25 cellular contexts compared by ENCODE assay signal in genomic region chr1:151985768-151986167, GRCh38. TPM values are rescaled to one million over a fixed set of nuclear protein-coding genes. Genes with fewer than 3 reads are reported as not detected.
DNase-seq lines count a peak whose midpoint lies in the region; ATAC-seq, FAIRE-seq and TF ChIP-seq lines count a peak whose summit lies in the region.
"Had no signal": no experiment of that assay in that cellular context is flagged by ENCODE, and none has a peak within 500 bp of the region (broad histone marks: within the 10 kb centered on the region; RNA-seq: fewer than 3 reads in every experiment).

No MANE protein-coding gene starts in this region.

- peaks cover 9% of the 10 kb centered on the region for H3K36me3 ChIP-seq in CD8-positive, alpha-beta T cell (ENCODE audit: insufficient read depth, low read length)
- H3K36me3 ChIP-seq: breast epithelium, WERI-Rb-1 had no signal

- H3K9me3 ChIP-seq in A549, result no peaks in the 10 kb centered on the region
- no peaks in the 10 kb centered on the region for H3K9me3 ChIP-seq in CD8-positive, alpha-beta T cell (ENCODE audit: low read length)
- H3K9me3 ChIP-seq: breast epithelium, left ventricle myocardium inferior had no signal

- peak overlapping the region; percentile 96; the same call in 2 of the 3 replicates for H3K4me2 ChIP-seq in A549

- TF ChIP-seq CTCF in A549 (IDR thresholded peaks at IDR 0.05), result no peak
- TF ChIP-seq CTCF in CD8-positive, alpha-beta T cell (IDR thresholded peaks at IDR 0.05), result no peak
- TF ChIP-seq CTCF in activated CD8-positive, alpha-beta T cell treated with anti-CD3 and anti-CD28 coated beads for 36 hours (IDR thresholded peaks at IDR 0.05), result no peak

- POLR2A ChIA-PET in A549 (lab: Yijun Ruan, JAX), result interaction anchor here (10.4 kb wide), 1 partner anchor 6 kb away, joined by 151 read pairs; no protein-coding TSS in a partner anchor
- POLR2A ChIA-PET in CD8-positive, alpha-beta T cell (lab: Charles Lee), result no interaction called here
- POLR2A ChIA-PET in activated CD8-positive, alpha-beta T cell treated with anti-CD3 and anti-CD28 coated beads for 36 hours (lab: Charles Lee), result interaction anchor here (0.5 to 2.5 kb wide), 2 partner anchors 7 to 17 kb away, joined by 3 to 7 read pairs; partner anchors contain the start of gene S100A10

- CTCF ChIA-PET in A549 (lab: Yijun Ruan, JAX), result interaction anchor here (2.1 to 38.2 kb wide), 3 partner anchors 10 to 49 kb away, joined by 7 to 1410 read pairs (median 1410); partner anchors contain the start of gene S100A10
- CTCF ChIA-PET in CD8-positive, alpha-beta T cell (lab: Charles Lee), result interaction anchor here (1.4 to 30.4 kb wide), 4 partner anchors 10 to 473 kb away, joined by 3 to 665 read pairs (median 77); no protein-coding TSS in a partner anchor
- CTCF ChIA-PET in activated CD8-positive, alpha-beta T cell treated with anti-CD3 and anti-CD28 coated beads for 36 hours (lab: Charles Lee), result interaction anchor here (1.4 to 15.6 kb wide), 5 partner anchors 14 to 52 kb away, joined by 3 to 191 read pairs (median 4); no protein-coding TSS in a partner anchor

- no peaks in the 10 kb centered on the region for H3K9me3 Mint-ChIP-seq in CD8-positive, alpha-beta T cell
- no peaks in the 10 kb centered on the region for H3K9me3 Mint-ChIP-seq in activated CD8-positive, alpha-beta T cell treated with anti-CD3 and anti-CD28 coated beads for 36 hours
- H3K9me3 Mint-ChIP-seq: IgD-negative memory B cell, naive B cell had no signal

- H3K4me3 ChIP-seq in A549, result no peak overlapping the region
- H3K4me3 ChIP-seq in CD8-positive, alpha-beta T cell (ENCODE audit: low read depth, low read length), result no peak overlapping the region
- H3K4me3 ChIP-seq: breast epithelium, left ventricle myocardium inferior had no signal

- H3K27me3 Mint-ChIP-seq in CD8-positive, alpha-beta T cell (ENCODE audit: low read depth), result no peaks in the 10 kb centered on the region
- no peaks in the 10 kb centered on the region for H3K27me3 Mint-ChIP-seq in activated CD8-positive, alpha-beta T cell treated with anti-CD3 and anti-CD28 coated beads for 36 hours
- H3K27me3 Mint-ChIP-seq: IgD-negative memory B cell, naive B cell had no signal

- DNase-seq in A549 (ENCODE audit: low read depth in 1 of 2, low spot score in 1 of 2) (no peak), epithelial cell of prostate (ENCODE audit: low read depth, low spot score) (no peak), 8988T (no peak), NCI-H345 treated with DMSO at 0.1 percent for 48 hours (lab: John Stamatoyannopoulos, UW; ENCODE audit: unreplicated experiment) (no peak)
- DNase-seq in CD8-positive, alpha-beta T cell, result no peak
- no peak for DNase-seq in activated CD8-positive, alpha-beta T cell treated with anti-CD3 and anti-CD28 coated beads for 36 hours
- DNase-seq: activated CD4-positive, alpha-beta T cell treated with anti-CD3 and anti-CD28 coated beads, Interleukin-2, amount 50 U/mL, for 1 hour; activated gamma-delta T cell treated with Interleukin-2 at 50 U/mL for 16 hours; amygdala; left ventricle myocardium inferior; naive B cell; NCI-H1092 treated with DMSO at 0.1 percent for 48 hours; NCI-H187; NCI-H2171 treated with DMSO at 0.1 percent for 48 hours; NCI-H524 treated with DMSO at 0.1 percent for 48 hours; NK-92 treated with Interleukin-12 subunit alpha and Interleukin-12 subunit beta, amount 100 ng/mL, for 24 hours; PC-3; SHP77; T-helper 9 cell; WERI-Rb-1 had no signal

- H3K27ac ChIP-seq in A549 (peak overlapping the region in 1 of 2 experiments; percentile 36; a peak in 3 of 6 replicates), epithelial cell of prostate (peak overlapping the region; percentile 100)
- no peak overlapping the region for H3K27ac ChIP-seq in CD8-positive, alpha-beta T cell (ENCODE audit: low read depth, low read length)
- H3K27ac ChIP-seq: left ventricle myocardium inferior, WERI-Rb-1 had no signal

- TF ChIP-seq RAD21 in A549 (conservative IDR thresholded peaks at IDR 0.05 in 1 of 2, IDR thresholded peaks at IDR 0.05 in 1 of 2), result no peak

- WGBS in A549 (ENCODE audit: missing lambda C conversion rate), result 95% methylated on average over 1 of the region's 1 CpG

- no peak for TF ChIP-seq POLR2A in A549 (IDR thresholded peaks at IDR 0.05; ENCODE audit: low read length)

- H3K4me1 Mint-ChIP-seq in CD8-positive, alpha-beta T cell (ENCODE audit: low read depth), result peaks cover 62% of the 10 kb centered on the region
- H3K4me1 Mint-ChIP-seq in activated CD8-positive, alpha-beta T cell treated with anti-CD3 and anti-CD28 coated beads for 36 hours (ENCODE audit: low read depth), result peaks cover 72% of the 10 kb centered on the region

- H3K4me3 Mint-ChIP-seq in CD8-positive, alpha-beta T cell, result no peak overlapping the region
- H3K4me3 Mint-ChIP-seq in activated CD8-positive, alpha-beta T cell treated with anti-CD3 and anti-CD28 coated beads for 36 hours, result no peak overlapping the region
- H3K4me3 Mint-ChIP-seq: IgD-negative memory B cell, naive B cell had no signal

- no peak for TF ChIP-seq EP300 in A549 (IDR thresholded peaks at IDR 0.05)

- FAIRE-seq in A549 (lab: Jason Lieb, UNC), result no peak
- FAIRE-seq: GM12892, islet of Langerhans had no signal

- intact Hi-C loops in CD8-positive, alpha-beta T cell (cut with DNase I, micrococcal nuclease), result no loop called here
- intact Hi-C loops in activated CD8-positive, alpha-beta T cell treated with anti-CD3 and anti-CD28 coated beads for 36 hours (cut with micrococcal nuclease), result no loop called here

- H3K27me3 ChIP-seq in CD8-positive, alpha-beta T cell (ENCODE audit: insufficient read depth, low read length), result no peaks in the 10 kb centered on the region
- H3K27me3 ChIP-seq: breast epithelium had no signal

- H3K4me1 ChIP-seq in A549, result peaks cover 96% of the 10 kb centered on the region
- peaks cover 48% of the 10 kb centered on the region for H3K4me1 ChIP-seq in CD8-positive, alpha-beta T cell (ENCODE audit: insufficient read depth, low read length)

- ATAC-seq in A549, result no peak
- ATAC-seq in CD8-positive, alpha-beta T cell, result no peak
- ATAC-seq in activated CD8-positive, alpha-beta T cell treated with anti-CD3 and anti-CD28 coated beads for 36 hours, result no peak
- no peak for ATAC-seq in GM18502 (IDR thresholded peaks at IDR 0.05; ENCODE audit: poor library complexity, unreplicated experiment)
- ATAC-seq: PC-3 had no signal

- H3K36me3 Mint-ChIP-seq in CD8-positive, alpha-beta T cell, result peaks cover 63% of the 10 kb centered on the region
- H3K36me3 Mint-ChIP-seq in activated CD8-positive, alpha-beta T cell treated with anti-CD3 and anti-CD28 coated beads for 36 hours (ENCODE audit: low read depth), result peaks cover 66% of the 10 kb centered on the region

- H3K27ac Mint-ChIP-seq in CD8-positive, alpha-beta T cell, result peak overlapping the region; percentile 79
- H3K27ac Mint-ChIP-seq in activated CD8-positive, alpha-beta T cell treated with anti-CD3 and anti-CD28 coated beads for 36 hours, result peak overlapping the region; percentile 90

TF ChIP-seq in A549, 52 proteins besides CTCF, POLR2A, EP300 and RAD21:
- no peak for TF ChIP-seq MAFK (IDR thresholded peaks at IDR 0.05; ENCODE audit: partially characterized antibody)
- no peak for TF ChIP-seq TFCP2L1 (CRISPR knock-in tag; IDR thresholded peaks at IDR 0.05)
- TF ChIP-seq BHLHE40 (IDR thresholded peaks at IDR 0.05; ENCODE audit: low read depth, low read length), result no peak
- TF ChIP-seq POLR2AphosphoS2 (conservative IDR thresholded peaks at IDR 0.05; ENCODE audit: low read length), result 0 out of 2 replicates have a peak, but pooled peaks have one; percentile 40

RNA-seq across cellular contexts. Expression of gene S100A10, which starts 7.9 kb away (rescaled TPM):
- polyA plus RNA-seq in A549 (2011; rRNA removed) (505 and 515 TPM in 2 replicates), A549 (2017; fragmentation: RNase III; extraction: RNeasy Plus Mini Kit Qiagen cat#74134 plus additional on column Dnase treatment) (2,059 to 2,476 TPM (median 2,077 TPM) in 3 replicates)
- polyA plus RNA-seq in A549 (2012; cell fraction: cytosol; rRNA removed), result 323 and 344 TPM in 2 replicates
- 72.0 and 86.0 TPM in 2 replicates for polyA plus RNA-seq in A549 (2012; cell fraction: nucleus; rRNA removed)
- polyA minus RNA-seq in A549 (2011; rRNA and poly(A)+ RNA removed), result 228 and 259 TPM in 2 replicates
- total RNA-seq in CD8-positive, alpha-beta T cell, result 100 to 1,000 TPM; 132 to 138 TPM
- total RNA-seq in activated CD8-positive, alpha-beta T cell treated with anti-CD3 and anti-CD28 coated beads for 36 hours, result 100 to 1,000 TPM; 208 to 220 TPM

RNA-seq across cellular contexts. Expression of gene S100A11, which starts 51.0 kb away (rescaled TPM):
- 671 and 1,155 TPM in 2 replicates for polyA plus RNA-seq in A549 (2011; rRNA removed)
- polyA plus RNA-seq in A549 (2012; cell fraction: cytosol; rRNA removed), result 1,193 and 1,223 TPM in 2 replicates
- 334 and 440 TPM in 2 replicates for polyA plus RNA-seq in A549 (2012; cell fraction: nucleus; rRNA removed)
- 1,442 to 1,531 TPM (median 1,500 TPM) in 3 replicates for polyA plus RNA-seq in A549 (2017; fragmentation: RNase III; extraction: RNeasy Plus Mini Kit Qiagen cat#74134 plus additional on column Dnase treatment)
- polyA minus RNA-seq in A549 (2011; rRNA and poly(A)+ RNA removed), result 584 and 703 TPM in 2 replicates
- 1 to 10 TPM; 7.5 to 7.8 TPM for total RNA-seq in CD8-positive, alpha-beta T cell
- total RNA-seq in activated CD8-positive, alpha-beta T cell treated with anti-CD3 and anti-CD28 coated beads for 36 hours, result 100 to 1,000 TPM; 131 to 144 TPM

Comparison
In these comparisons a context has a peak if more than half of its experiments do, and no peak if none do; other contexts are left out.
1. RNA of gene S100A11, which starts 51.0 kb away (total RNA-seq): 131 to 144 TPM in activated CD8-positive, alpha-beta T cell treated with anti-CD3 and anti-CD28 coated beads for 36 hours; 7.5 to 7.8 TPM in CD8-positive, alpha-beta T cell; every median in the first group is over 10 times any median in the second.